In the genomic region with DNA sequence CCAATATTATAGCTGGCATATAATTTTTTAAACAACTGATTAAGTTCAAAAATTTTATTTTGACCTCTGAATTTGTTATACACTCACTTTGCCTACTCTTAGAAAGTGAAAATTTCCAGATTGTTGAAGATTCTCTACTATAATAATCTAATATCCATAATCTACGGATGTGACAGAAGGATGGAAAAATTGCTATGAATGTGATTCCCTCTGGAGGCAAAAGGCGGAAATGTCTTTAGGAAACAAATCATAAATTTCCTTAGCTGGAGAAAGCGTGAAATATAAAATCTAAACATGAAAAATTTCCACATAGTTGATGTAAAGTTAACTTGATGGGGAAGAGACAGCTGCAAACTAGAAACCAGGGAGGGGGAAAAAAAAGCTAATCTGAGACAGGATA, we compare ENCODE assay signal across 1 cellular context.
TF ChIP-seq lines count a peak whose summit lies in the region.

No MANE protein-coding gene starts in this region.

TF ChIP-seq in HCT116, 20 proteins besides CTCF, POLR2A, EP300 and RAD21 (continued from another document):
- no peak for TF ChIP-seq REST (IDR thresholded peaks at IDR 0.05; ENCODE audit: low read depth)
- TF ChIP-seq MAX (IDR thresholded peaks at IDR 0.05), result no peak
